ENCODE assay signal across 21 cellular contexts in the genomic region with DNA sequence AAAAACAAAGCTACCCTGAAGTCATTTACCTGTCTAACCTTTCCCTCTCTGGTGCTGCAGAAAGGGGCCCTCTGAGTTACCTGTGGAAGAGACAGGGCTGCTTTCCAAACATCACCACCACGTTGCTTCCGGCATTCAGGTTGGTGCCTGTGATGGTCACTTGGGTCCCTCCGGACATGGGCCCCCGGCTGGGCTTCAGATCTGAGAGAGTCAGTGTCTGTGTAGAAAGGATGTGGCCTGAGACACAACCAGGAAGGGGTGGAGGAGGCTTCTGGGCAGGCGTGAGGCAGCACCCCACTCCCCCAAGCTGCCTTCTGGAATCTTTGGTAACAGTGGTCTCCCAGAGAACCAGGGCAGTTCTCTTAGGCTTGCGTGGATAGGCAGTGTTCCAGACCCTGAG.
"Had no signal": no experiment of that assay in that cellular context is flagged by ENCODE, and none has a peak within 500 bp of the region (broad histone marks: within the 10 kb centered on the region; RNA-seq: fewer than 3 reads in every experiment).

No MANE protein-coding gene starts in this region.

- H3K4me1 ChIP-seq: colonic mucosa, pancreas, prostate gland, right atrium auricular region, testis, tibial artery had no signal

- H3K27ac Mint-ChIP-seq: dendritic cell treated with granulocyte-macrophage colony-stimulating factor and Interleukin-4, amounts not matched to agents 40 ng/mL and 50 ng/mL, for 4 days; memory B cell; natural killer cell; stimulated activated memory B cell treated with anti-CD40 and anti-IgM and Interleukin-4, amounts not matched to agents 10 μg/mL and 1 μg/mL and 100 μg/mL, for 72 hours; type B pancreatic cell had no signal

- H3K36me3 Mint-ChIP-seq: memory B cell; stimulated activated memory B cell treated with anti-CD40 and anti-IgM and Interleukin-4, amounts not matched to agents 10 μg/mL and 1 μg/mL and 100 μg/mL, for 72 hours had no signal

- H3K27me3 ChIP-seq: colonic mucosa, neutrophil, pancreas, right atrium auricular region, testis, tibial artery had no signal

- H3K27ac ChIP-seq: colonic mucosa, neutrophil, pancreas, prostate gland, right atrium auricular region, testis, tibial artery had no signal

- H3K4me1 Mint-ChIP-seq: memory B cell; natural killer cell; stimulated activated memory B cell treated with anti-CD40 and anti-IgM and Interleukin-4, amounts not matched to agents 10 μg/mL and 1 μg/mL and 100 μg/mL, for 72 hours had no signal

- H3K27me3 Mint-ChIP-seq: dendritic cell treated with granulocyte-macrophage colony-stimulating factor and Interleukin-4, amounts not matched to agents 40 ng/mL and 50 ng/mL, for 4 days had no signal

- ATAC-seq: left lobe of liver; natural killer cell; pancreas; sciatic nerve; stimulated activated memory B cell treated with anti-CD40 and anti-IgM and Interleukin-4, amounts not matched to agents 10 μg/mL and 1 μg/mL and 100 μg/mL, for 72 hours; stimulated activated naive CD8-positive, alpha-beta T cell treated with anti-CD3 and anti-CD28 coated beads, Interleukin-15, Interleukin-2, amounts not matched to agents 100 U/mL and 50 U/mL, for 24 hours had no signal

- H3K9me3 ChIP-seq: colonic mucosa, prostate gland, testis had no signal

- H3K4me3 Mint-ChIP-seq: dendritic cell treated with granulocyte-macrophage colony-stimulating factor and Interleukin-4, amounts not matched to agents 40 ng/mL and 50 ng/mL, for 4 days; memory B cell; natural killer cell; stimulated activated memory B cell treated with anti-CD40 and anti-IgM and Interleukin-4, amounts not matched to agents 10 μg/mL and 1 μg/mL and 100 μg/mL, for 72 hours; type B pancreatic cell had no signal

- DNase-seq: colonic mucosa; effector CD8-positive, alpha-beta T cell; erythroblast; hypothalamus; natural killer cell; pancreas; stimulated activated CD4-positive, alpha-beta T cell treated with anti-CD3 and anti-CD28 coated beads, Interleukin-4, amount 100 ng/mL, for 4 hours; stimulated activated naive CD8-positive, alpha-beta T cell treated with anti-CD3 and anti-CD28 coated beads, Interleukin-15, Interleukin-2, amounts not matched to agents 100 U/mL and 50 U/mL, for 24 hours; substantia nigra; testis; tibial artery had no signal

- H3K36me3 ChIP-seq: colonic mucosa, neutrophil, pancreas, prostate gland had no signal

- H3K4me3 ChIP-seq: colonic mucosa, lung, pancreas, prostate gland, right atrium auricular region, testis, tibial artery had no signal
